In genomic region chr2:75481041-75481836, GRCh38 we compare ENCODE assay signal across 1 cellular context.
TF ChIP-seq lines count a peak whose summit lies in the region.

No MANE protein-coding gene starts in this region.

TF ChIP-seq in HepG2, 621 proteins besides CTCF, POLR2A, EP300 and RAD21 (continued from another document and continues in another):
- TF ChIP-seq ZNF142 (CRISPR knock-in tag; IDR thresholded peaks at IDR 0.05): no peak
- TF ChIP-seq HNF4A (CRISPR knock-in tag; IDR thresholded peaks at IDR 0.05): peak; percentile 66
- peak; percentile 88; the same call in 1 of the 2 replicates for TF ChIP-seq ZNF292 (CRISPR knock-in tag; IDR thresholded peaks at IDR 0.05; ENCODE audit: borderline replicate concordance, low read depth)
- no peak for TF ChIP-seq ZNF446 (CRISPR knock-in tag; IDR thresholded peaks at IDR 0.05)
- no peak for TF ChIP-seq ZNF143 (CRISPR knock-in tag; IDR thresholded peaks at IDR 0.05)
- no peak for TF ChIP-seq RELA (CRISPR knock-in tag; IDR thresholded peaks at IDR 0.05)
- TF ChIP-seq, protein P1, sequence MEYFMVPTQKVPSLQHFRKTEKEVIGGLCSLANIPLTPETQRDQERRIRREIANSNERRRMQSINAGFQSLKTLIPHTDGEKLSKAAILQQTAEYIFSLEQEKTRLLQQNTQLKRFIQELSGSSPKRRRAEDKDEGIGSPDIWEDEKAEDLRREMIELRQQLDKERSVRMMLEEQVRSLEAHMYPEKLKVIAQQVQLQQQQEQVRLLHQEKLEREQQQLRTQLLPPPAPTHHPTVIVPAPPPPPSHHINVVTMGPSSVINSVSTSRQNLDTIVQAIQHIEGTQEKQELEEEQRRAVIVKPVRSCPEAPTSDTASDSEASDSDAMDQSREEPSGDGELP (IDR thresholded peaks at IDR 0.05; ENCODE audit: borderline replicate concordance, low read depth): peak; percentile 79
- no peak for TF ChIP-seq CREB3 (CRISPR knock-in tag; IDR thresholded peaks at IDR 0.05)
- no peak for TF ChIP-seq RBM39 (IDR thresholded peaks at IDR 0.05; ENCODE audit: low read depth, low read length, poor library complexity, severe bottlenecking)
- no peak for TF ChIP-seq ZNF883 (CRISPR knock-in tag; IDR thresholded peaks at IDR 0.05; ENCODE audit: not compliant biosample characterization)
- TF ChIP-seq, protein P2, sequence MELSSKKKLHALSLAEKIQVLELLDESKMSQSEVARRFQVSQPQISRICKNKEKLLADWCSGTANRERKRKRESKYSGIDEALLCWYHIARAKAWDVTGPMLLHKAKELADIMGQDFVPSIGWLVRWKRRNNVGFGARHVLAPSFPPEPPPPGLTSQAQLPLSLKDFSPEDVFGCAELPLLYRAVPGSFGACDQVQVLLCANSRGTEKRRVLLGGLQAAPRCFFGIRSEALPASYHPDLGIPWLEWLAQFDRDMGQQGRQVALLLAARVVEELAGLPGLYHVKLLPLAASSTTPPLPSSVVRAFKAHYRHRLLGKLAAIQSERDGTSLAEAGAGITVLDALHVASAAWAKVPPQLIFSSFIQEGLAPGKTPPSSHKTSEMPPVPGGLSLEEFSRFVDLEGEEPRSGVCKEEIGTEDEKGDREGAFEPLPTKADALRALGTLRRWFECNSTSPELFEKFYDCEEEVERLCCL (CRISPR knock-in tag; IDR thresholded peaks at IDR 0.05; ENCODE audit: borderline replicate concordance): no peak
- TF ChIP-seq DMTF1 (CRISPR knock-in tag; IDR thresholded peaks at IDR 0.05): 0 out of 2 replicates have a peak, but pooled peaks have one; percentile 34
- TF ChIP-seq ZKSCAN8 (CRISPR knock-in tag; IDR thresholded peaks at IDR 0.05; ENCODE audit: borderline replicate concordance): peak; percentile 94
- no peak for TF ChIP-seq ZNF207 (IDR thresholded peaks at IDR 0.05; ENCODE audit: borderline replicate concordance)
- no peak for TF ChIP-seq IKZF1 (IDR thresholded peaks at IDR 0.05)
- TF ChIP-seq FOXM1 (CRISPR knock-in tag; IDR thresholded peaks at IDR 0.05): no peak
- no peak for TF ChIP-seq ZNF101 (CRISPR knock-in tag; IDR thresholded peaks at IDR 0.05; ENCODE audit: borderline replicate concordance, low read depth)
- no peak for TF ChIP-seq U2AF2 (IDR thresholded peaks at IDR 0.05; ENCODE audit: low read depth, low read length)
- TF ChIP-seq LRRFIP1 (CRISPR knock-in tag; conservative IDR thresholded peaks at IDR 0.05): no peak
- no peak for TF ChIP-seq ZNF232 (CRISPR knock-in tag; IDR thresholded peaks at IDR 0.05; ENCODE audit: borderline replicate concordance)
- TF ChIP-seq MAX (IDR thresholded peaks at IDR 0.05): peak; percentile 63; the same call in 1 of the 2 replicates
- TF ChIP-seq ZNF547 (CRISPR knock-in tag; IDR thresholded peaks at IDR 0.05): no peak
- TF ChIP-seq, protein P3, sequence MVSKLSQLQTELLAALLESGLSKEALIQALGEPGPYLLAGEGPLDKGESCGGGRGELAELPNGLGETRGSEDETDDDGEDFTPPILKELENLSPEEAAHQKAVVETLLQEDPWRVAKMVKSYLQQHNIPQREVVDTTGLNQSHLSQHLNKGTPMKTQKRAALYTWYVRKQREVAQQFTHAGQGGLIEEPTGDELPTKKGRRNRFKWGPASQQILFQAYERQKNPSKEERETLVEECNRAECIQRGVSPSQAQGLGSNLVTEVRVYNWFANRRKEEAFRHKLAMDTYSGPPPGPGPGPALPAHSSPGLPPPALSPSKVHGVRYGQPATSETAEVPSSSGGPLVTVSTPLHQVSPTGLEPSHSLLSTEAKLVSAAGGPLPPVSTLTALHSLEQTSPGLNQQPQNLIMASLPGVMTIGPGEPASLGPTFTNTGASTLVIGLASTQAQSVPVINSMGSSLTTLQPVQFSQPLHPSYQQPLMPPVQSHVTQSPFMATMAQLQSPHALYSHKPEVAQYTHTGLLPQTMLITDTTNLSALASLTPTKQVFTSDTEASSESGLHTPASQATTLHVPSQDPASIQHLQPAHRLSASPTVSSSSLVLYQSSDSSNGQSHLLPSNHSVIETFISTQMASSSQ (IDR thresholded peaks at IDR 0.05; ENCODE audit: low read depth): peak; percentile 85
- TF ChIP-seq, protein P3 (CRISPR knock-in tag; IDR thresholded peaks at IDR 0.05; ENCODE audit: borderline replicate concordance): peak; percentile 90; the same call in 1 of the 2 replicates
- TF ChIP-seq ZNF44 (CRISPR knock-in tag; IDR thresholded peaks at IDR 0.05): no peak
- TF ChIP-seq PITX1 (CRISPR knock-in tag; IDR thresholded peaks at IDR 0.05): peak; percentile 93
- TF ChIP-seq POLR2AphosphoS2 (IDR thresholded peaks at IDR 0.05; ENCODE audit: low read depth, low read length): no peak
- 0 out of 2 replicates have a peak, but pooled peaks have one; percentile 37 for TF ChIP-seq CBX5 (CRISPR knock-in tag; IDR thresholded peaks at IDR 0.05; ENCODE audit: borderline replicate concordance)
- TF ChIP-seq HIVEP1 (CRISPR knock-in tag; IDR thresholded peaks at IDR 0.05): no peak
- TF ChIP-seq, protein P4, sequence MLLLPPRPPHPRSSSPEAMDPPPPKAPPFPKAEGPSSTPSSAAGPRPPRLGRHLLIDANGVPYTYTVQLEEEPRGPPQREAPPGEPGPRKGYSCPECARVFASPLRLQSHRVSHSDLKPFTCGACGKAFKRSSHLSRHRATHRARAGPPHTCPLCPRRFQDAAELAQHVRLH (CRISPR knock-in tag; IDR thresholded peaks at IDR 0.05; ENCODE audit: borderline replicate concordance, low read depth): peak; percentile 86; the same call in 1 of the 2 replicates
- peak; percentile 92 for TF ChIP-seq ZBTB42 (CRISPR knock-in tag; IDR thresholded peaks at IDR 0.05)
- peak; percentile 35; the same call in 1 of the 2 replicates for TF ChIP-seq SPEN (CRISPR knock-in tag; IDR thresholded peaks at IDR 0.05; ENCODE audit: low read depth)
- TF ChIP-seq CHD4 (IDR thresholded peaks at IDR 0.05; ENCODE audit: borderline replicate concordance, low read length): peak; percentile 90
- no peak for TF ChIP-seq DZIP1 (CRISPR knock-in tag; IDR thresholded peaks at IDR 0.05)
- TF ChIP-seq ZNF879 (CRISPR knock-in tag; IDR thresholded peaks at IDR 0.05): no peak
- TF ChIP-seq SETDB1 (CRISPR knock-in tag; IDR thresholded peaks at IDR 0.05; ENCODE audit: borderline replicate concordance): no peak
- TF ChIP-seq MIXL1 (CRISPR knock-in tag; IDR thresholded peaks at IDR 0.05): peak; percentile 90
